Comparison of ENCODE assay signal across 2 cellular contexts in genomic region chr2:230512955-230513748, GRCh38.
TF ChIP-seq lines count a peak whose summit lies in the region.

No MANE protein-coding gene starts in this region.

TF ChIP-seq in A549, 52 proteins besides CTCF, POLR2A, EP300 and RAD21 (continued from another document):
- TF ChIP-seq MAX (IDR thresholded peaks at IDR 0.05): no peak
- no peak for TF ChIP-seq E2F6 (IDR thresholded peaks at IDR 0.05; ENCODE audit: borderline replicate concordance, low read depth)
- no peak for TF ChIP-seq RNF2 (IDR thresholded peaks at IDR 0.05; ENCODE audit: borderline replicate concordance, low read depth)
TF ChIP-seq in A549: peak in this region for 3.

TF ChIP-seq in liver, 16 proteins besides CTCF, POLR2A, EP300 and RAD21 (continued from another document):
- TF ChIP-seq ZBTB33 (IDR thresholded peaks at IDR 0.05) (peak; percentile 87), FOXA1 (IDR thresholded peaks at IDR 0.05) (peak; percentile 71), YY1 (IDR thresholded peaks at IDR 0.05) (peak; percentile 64), FOXA2 (IDR thresholded peaks at IDR 0.05) (peak; percentile 91), MAX (IDR thresholded peaks at IDR 0.05) (peak; percentile 61), HNF4G (IDR thresholded peaks at IDR 0.05) (no peak), NR2F2 (IDR thresholded peaks at IDR 0.05) (no peak), TAF1 (conservative IDR thresholded peaks at IDR 0.05) (peak; percentile 4)
TF ChIP-seq in liver: peak in this region for 13.
